8 cellular contexts compared by ENCODE assay signal in genomic region chr10:12351447-12351846, GRCh38. TPM values are rescaled to one million over a fixed set of nuclear protein-coding genes. Genes with fewer than 3 reads are reported as not detected.
DNase-seq lines count a peak whose midpoint lies in the region; ATAC-seq and TF ChIP-seq lines count a peak whose summit lies in the region.

No MANE protein-coding gene starts in this region.

- intact Hi-C loops in activated CD4-positive, alpha-beta T cell treated with anti-CD3 and anti-CD28 coated beads, Interleukin-2, amount 10 ng/mL, durations not matched to agents 24 days and 14 days (cut with micrococcal nuclease) = loop anchor here (2.0 to 5.0 kb wide), 3 partner anchors 61 to 306 kb away; no protein-coding TSS in a partner anchor
- intact Hi-C loops in activated T-helper 2 cell treated with anti-CD3 and anti-CD28 coated beads, Interferon-gamma antibody, Interleukin-2, Interleukin-4, amounts not matched to agents 10 μg/mL and 5 μg/mL and 100 μg/mL, durations not matched to agents 14 hours and 24 hours and 36 hours (cut with micrococcal nuclease) = loop anchor here (10.0 kb wide), 1 partner anchor 303 kb away; no protein-coding TSS in a partner anchor

- no peak overlapping the region for H3K4me3 Mint-ChIP-seq in activated CD4-positive, alpha-beta T cell treated with anti-CD3 and anti-CD28 coated beads, Interleukin-2, amount 10 ng/mL, durations not matched to agents 24 days and 14 days
- peak overlapping the region; percentile 97 to 98 for H3K4me3 Mint-ChIP-seq in stimulated activated naive CD8-positive, alpha-beta T cell treated with anti-CD3 and anti-CD28 coated beads, Interleukin-15, amount 100 ng/mL, for 72 hours
- no peak overlapping the region for H3K4me3 Mint-ChIP-seq in activated T-helper 2 cell treated with anti-CD3 and anti-CD28 coated beads, Interferon-gamma antibody, Interleukin-2, Interleukin-4, amounts not matched to agents 10 μg/mL and 5 μg/mL and 100 μg/mL, durations not matched to agents 14 hours and 24 hours and 36 hours (ENCODE audit: low read depth)

- no peaks in the 10 kb centered on the region for H3K27me3 ChIP-seq in gastroesophageal sphincter

- H3K4me3 ChIP-seq in gastroesophageal sphincter = peak overlapping the region in 1 of 2 donors; percentile 93

- H3K27ac Mint-ChIP-seq in activated CD4-positive, alpha-beta T cell treated with anti-CD3 and anti-CD28 coated beads, Interleukin-2, amount 10 ng/mL, durations not matched to agents 24 days and 14 days = no peak overlapping the region
- H3K27ac Mint-ChIP-seq in stimulated activated naive CD8-positive, alpha-beta T cell treated with anti-CD3 and anti-CD28 coated beads, Interleukin-15, amount 100 ng/mL, for 72 hours = no peak overlapping the region
- no peak overlapping the region for H3K27ac Mint-ChIP-seq in activated T-helper 2 cell treated with anti-CD3 and anti-CD28 coated beads, Interferon-gamma antibody, Interleukin-2, Interleukin-4, amounts not matched to agents 10 μg/mL and 5 μg/mL and 100 μg/mL, durations not matched to agents 14 hours and 24 hours and 36 hours

- H3K36me3 ChIP-seq in gastroesophageal sphincter = no peaks in the 10 kb centered on the region

- no peaks in the 10 kb centered on the region for H3K9me3 ChIP-seq in gastroesophageal sphincter

- TF ChIP-seq POLR2A in gastroesophageal sphincter (IDR thresholded peaks at IDR 0.05) = no peak

- peak; percentile 68 for DNase-seq in activated CD4-positive, alpha-beta T cell treated with anti-CD3 and anti-CD28 coated beads, Interleukin-2, amount 10 ng/mL, durations not matched to agents 24 days and 14 days
- DNase-seq in activated CD4-positive, alpha-beta T cell treated with anti-CD3 and anti-CD28 coated beads for 1 hour = no peak
- DNase-seq in T follicular helper cell (ENCODE audit: low read depth) = peak; percentile 3
- peak; percentile 23 to 37 for DNase-seq in stimulated activated naive CD8-positive, alpha-beta T cell treated with anti-CD3 and anti-CD28 coated beads, Interleukin-15, amount 100 ng/mL, for 72 hours
- DNase-seq in activated T-helper 2 cell treated with anti-CD3 and anti-CD28 coated beads, Interferon-gamma antibody, Interleukin-2, Interleukin-4, amounts not matched to agents 10 μg/mL and 5 μg/mL and 100 μg/mL, durations not matched to agents 14 hours and 24 hours and 36 hours (ENCODE audit: low spot score) = no peak

- peak overlapping the region in 3 of 4 donors; percentile 94 to 97 (median 96) for H3K27ac ChIP-seq in gastroesophageal sphincter

- no peak for TF ChIP-seq CTCF in gastroesophageal sphincter (IDR thresholded peaks at IDR 0.05)

- no peaks in the 10 kb centered on the region for H3K9me3 Mint-ChIP-seq in activated CD4-positive, alpha-beta T cell treated with anti-CD3 and anti-CD28 coated beads, Interleukin-2, amount 10 ng/mL, durations not matched to agents 24 days and 14 days
- H3K9me3 Mint-ChIP-seq in stimulated activated naive CD8-positive, alpha-beta T cell treated with anti-CD3 and anti-CD28 coated beads, Interleukin-15, amount 100 ng/mL, for 72 hours = no peaks in the 10 kb centered on the region
- H3K9me3 Mint-ChIP-seq in activated T-helper 2 cell treated with anti-CD3 and anti-CD28 coated beads, Interferon-gamma antibody, Interleukin-2, Interleukin-4, amounts not matched to agents 10 μg/mL and 5 μg/mL and 100 μg/mL, durations not matched to agents 14 hours and 24 hours and 36 hours = no peaks in the 10 kb centered on the region

- no peaks in the 10 kb centered on the region for H3K36me3 Mint-ChIP-seq in activated CD4-positive, alpha-beta T cell treated with anti-CD3 and anti-CD28 coated beads, Interleukin-2, amount 10 ng/mL, durations not matched to agents 24 days and 14 days (ENCODE audit: low read depth)
- no peaks in the 10 kb centered on the region for H3K36me3 Mint-ChIP-seq in activated T-helper 2 cell treated with anti-CD3 and anti-CD28 coated beads, Interferon-gamma antibody, Interleukin-2, Interleukin-4, amounts not matched to agents 10 μg/mL and 5 μg/mL and 100 μg/mL, durations not matched to agents 14 hours and 24 hours and 36 hours (ENCODE audit: low read depth)

- H3K4me1 Mint-ChIP-seq in activated CD4-positive, alpha-beta T cell treated with anti-CD3 and anti-CD28 coated beads, Interleukin-2, amount 10 ng/mL, durations not matched to agents 24 days and 14 days = peaks cover 29% of the 10 kb centered on the region
- peaks cover 65% of the 10 kb centered on the region for H3K4me1 Mint-ChIP-seq in stimulated activated naive CD8-positive, alpha-beta T cell treated with anti-CD3 and anti-CD28 coated beads, Interleukin-15, amount 100 ng/mL, for 72 hours
- peaks cover 19% of the 10 kb centered on the region for H3K4me1 Mint-ChIP-seq in activated T-helper 2 cell treated with anti-CD3 and anti-CD28 coated beads, Interferon-gamma antibody, Interleukin-2, Interleukin-4, amounts not matched to agents 10 μg/mL and 5 μg/mL and 100 μg/mL, durations not matched to agents 14 hours and 24 hours and 36 hours (ENCODE audit: low read depth)

- peaks cover 0 to 61% (median 6%) of the 10 kb centered on the region in 3 donors for H3K4me1 ChIP-seq in gastroesophageal sphincter

- H3K27me3 Mint-ChIP-seq in activated CD4-positive, alpha-beta T cell treated with anti-CD3 and anti-CD28 coated beads, Interleukin-2, amount 10 ng/mL, durations not matched to agents 24 days and 14 days = peaks cover 52% of the 10 kb centered on the region
- peaks cover 16% of the 10 kb centered on the region for H3K27me3 Mint-ChIP-seq in stimulated activated naive CD8-positive, alpha-beta T cell treated with anti-CD3 and anti-CD28 coated beads, Interleukin-15, amount 100 ng/mL, for 72 hours
- peaks cover 45% of the 10 kb centered on the region for H3K27me3 Mint-ChIP-seq in activated T-helper 2 cell treated with anti-CD3 and anti-CD28 coated beads, Interferon-gamma antibody, Interleukin-2, Interleukin-4, amounts not matched to agents 10 μg/mL and 5 μg/mL and 100 μg/mL, durations not matched to agents 14 hours and 24 hours and 36 hours (ENCODE audit: low read depth)

- ATAC-seq in gastroesophageal sphincter (no peak), HG03175 (IDR thresholded peaks at IDR 0.05; ENCODE audit: unreplicated experiment) (no peak), HG03432 (IDR thresholded peaks at IDR 0.05; ENCODE audit: unreplicated experiment) (no peak)
- no peak for ATAC-seq in stimulated activated naive CD8-positive, alpha-beta T cell treated with anti-CD3 and anti-CD28 coated beads, Interleukin-15, amount 100 ng/mL, for 72 hours

- no CpG with 5 or more reads among the region's 8 CpGs for WGBS in gastroesophageal sphincter (ENCODE audit: low coverage in 1 of 2), 2 donors

- no peak for TF ChIP-seq EP300 in gastroesophageal sphincter (IDR thresholded peaks at IDR 0.05)

RNA-seq across cellular contexts. Expression of gene CAMK1D, which starts 2.1 kb away (rescaled TPM):
- total RNA-seq in activated CD4-positive, alpha-beta T cell treated with anti-CD3 and anti-CD28 coated beads, Interleukin-2, amount 10 ng/mL, durations not matched to agents 24 days and 14 days = 5.6 and 6.6 TPM in 2 replicates
- total RNA-seq in gastroesophageal sphincter = 10 to 100 TPM; 11.6 to 18.3 (median 15.3) TPM
- 5.7 and 6.1 TPM in 2 replicates for total RNA-seq in activated T-helper 2 cell treated with anti-CD3 and anti-CD28 coated beads, Interferon-gamma antibody, Interleukin-2, Interleukin-4, amounts not matched to agents 10 μg/mL and 5 μg/mL and 100 μg/mL, durations not matched to agents 14 hours and 24 hours and 36 hours

Comparison
In these comparisons a context has a peak if more than half of its experiments do, and no peak if none do; other contexts are left out.
1. DNase-seq: peak in activated CD4-positive, alpha-beta T cell treated with anti-CD3 and anti-CD28 coated beads, Interleukin-2, amount 10 ng/mL, durations not matched to agents 24 days and 14 days (single experiment), T follicular helper cell (single experiment) and stimulated activated naive CD8-positive, alpha-beta T cell treated with anti-CD3 and anti-CD28 coated beads, Interleukin-15, amount 100 ng/mL, for 72 hours (2 of 2); none in activated CD4-positive, alpha-beta T cell treated with anti-CD3 and anti-CD28 coated beads for 1 hour (single experiment) and activated T-helper 2 cell treated with anti-CD3 and anti-CD28 coated beads, Interferon-gamma antibody, Interleukin-2, Interleukin-4, amounts not matched to agents 10 μg/mL and 5 μg/mL and 100 μg/mL, durations not matched to agents 14 hours and 24 hours and 36 hours (single experiment).
2. H3K4me3 Mint-ChIP-seq: peak in stimulated activated naive CD8-positive, alpha-beta T cell treated with anti-CD3 and anti-CD28 coated beads, Interleukin-15, amount 100 ng/mL, for 72 hours (2 of 2); none in activated CD4-positive, alpha-beta T cell treated with anti-CD3 and anti-CD28 coated beads, Interleukin-2, amount 10 ng/mL, durations not matched to agents 24 days and 14 days (single experiment) and activated T-helper 2 cell treated with anti-CD3 and anti-CD28 coated beads, Interferon-gamma antibody, Interleukin-2, Interleukin-4, amounts not matched to agents 10 μg/mL and 5 μg/mL and 100 μg/mL, durations not matched to agents 14 hours and 24 hours and 36 hours (single experiment).